1 cellular context compared by ENCODE assay signal in the genomic region with DNA sequence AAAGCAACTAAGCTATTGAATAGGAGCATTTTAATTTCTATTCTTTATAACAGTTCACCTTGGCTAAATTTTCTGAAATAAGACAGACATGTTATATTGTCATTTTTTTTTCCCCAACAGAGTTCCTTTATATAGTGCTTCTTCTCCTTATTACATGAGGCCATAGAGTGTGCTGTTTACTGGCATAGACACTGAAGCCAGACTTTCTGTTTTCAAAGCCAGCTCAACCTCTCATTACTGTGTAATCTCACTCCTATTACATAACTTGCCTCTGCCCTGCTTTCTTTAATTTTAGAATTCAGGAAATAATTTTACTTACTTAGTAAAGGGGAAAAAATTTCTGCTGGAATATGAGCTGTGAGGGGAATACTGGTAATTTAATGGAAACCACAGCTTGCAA.
TF ChIP-seq lines count a peak whose summit lies in the region.

No MANE protein-coding gene starts in this region.

TF ChIP-seq in HepG2, 621 proteins besides CTCF, POLR2A, EP300 and RAD21 (continued from another document):
- TF ChIP-seq BCLAF1 (IDR thresholded peaks at IDR 0.05), result no peak
- TF ChIP-seq DPF2 (CRISPR knock-in tag; IDR thresholded peaks at IDR 0.05; ENCODE audit: borderline replicate concordance, low read depth), result no peak
- TF ChIP-seq ZNF883 (CRISPR knock-in tag; IDR thresholded peaks at IDR 0.05; ENCODE audit: not compliant biosample characterization), result no peak
